Comparison of ENCODE assay signal across 1 cellular context in the genomic region with DNA sequence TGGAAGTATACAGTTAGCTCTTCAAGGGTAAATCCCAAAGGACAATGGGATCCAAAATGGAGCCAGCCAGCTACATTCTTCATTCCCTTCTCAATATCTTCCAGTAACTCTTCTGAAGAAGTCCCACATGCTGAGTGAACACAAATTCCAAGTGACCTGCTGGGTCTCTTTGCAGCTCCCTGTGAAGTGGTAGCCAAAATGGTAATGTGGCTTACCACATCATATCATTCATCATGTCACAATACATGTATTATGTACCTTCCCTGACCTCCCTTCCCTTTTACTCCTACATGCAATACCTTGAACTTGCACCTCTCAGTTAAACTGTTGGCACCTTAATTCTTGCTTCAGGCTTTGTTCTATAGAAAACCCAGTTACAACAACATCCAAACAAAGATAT.
TF ChIP-seq lines count a peak whose summit lies in the region.

No MANE protein-coding gene starts in this region.

TF ChIP-seq in HEK293T, 16 proteins besides CTCF, POLR2A, EP300 and RAD21 (continued from another document):
- TF ChIP-seq, protein P1, sequence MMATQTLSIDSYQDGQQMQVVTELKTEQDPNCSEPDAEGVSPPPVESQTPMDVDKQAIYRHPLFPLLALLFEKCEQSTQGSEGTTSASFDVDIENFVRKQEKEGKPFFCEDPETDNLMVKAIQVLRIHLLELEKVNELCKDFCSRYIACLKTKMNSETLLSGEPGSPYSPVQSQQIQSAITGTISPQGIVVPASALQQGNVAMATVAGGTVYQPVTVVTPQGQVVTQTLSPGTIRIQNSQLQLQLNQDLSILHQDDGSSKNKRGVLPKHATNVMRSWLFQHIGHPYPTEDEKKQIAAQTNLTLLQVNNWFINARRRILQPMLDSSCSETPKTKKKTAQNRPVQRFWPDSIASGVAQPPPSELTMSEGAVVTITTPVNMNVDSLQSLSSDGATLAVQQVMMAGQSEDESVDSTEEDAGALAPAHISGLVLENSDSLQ (IDR thresholded peaks at IDR 0.05), result no peak
